In the genomic region with DNA sequence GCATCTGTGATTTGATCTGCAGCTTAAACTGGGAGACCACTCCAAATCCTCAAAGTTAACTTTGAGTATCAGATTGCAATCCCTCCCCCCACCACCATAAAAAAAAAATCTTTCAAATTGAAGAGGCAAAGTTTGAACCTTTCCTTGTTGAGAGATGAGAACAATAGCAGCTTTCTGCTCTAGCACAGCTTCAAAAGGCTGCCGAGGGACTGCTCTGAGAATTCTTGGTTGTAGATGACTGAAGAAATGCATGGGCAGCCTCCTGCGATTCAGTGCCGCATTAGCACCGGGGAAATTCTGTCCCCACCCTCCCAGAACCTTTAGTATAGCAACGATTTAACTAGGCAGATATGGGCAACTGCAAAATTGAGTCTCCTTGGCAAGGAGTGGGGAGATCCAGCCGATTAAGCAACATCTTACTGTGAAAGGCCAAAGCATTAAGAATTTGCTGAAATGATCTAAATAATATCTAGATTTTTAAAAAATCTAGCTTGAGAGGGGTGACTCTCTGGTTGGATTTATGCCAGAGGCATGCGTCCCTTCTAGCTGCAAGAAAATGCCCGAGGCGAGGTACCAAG, we compare ENCODE assay signal across 1 cellular context.
TF ChIP-seq lines count a peak whose summit lies in the region.

No MANE protein-coding gene starts in this region.

TF ChIP-seq in HepG2, 621 proteins besides CTCF, POLR2A, EP300 and RAD21 (continued from another document and continues in another):
- TF ChIP-seq, protein P1, sequence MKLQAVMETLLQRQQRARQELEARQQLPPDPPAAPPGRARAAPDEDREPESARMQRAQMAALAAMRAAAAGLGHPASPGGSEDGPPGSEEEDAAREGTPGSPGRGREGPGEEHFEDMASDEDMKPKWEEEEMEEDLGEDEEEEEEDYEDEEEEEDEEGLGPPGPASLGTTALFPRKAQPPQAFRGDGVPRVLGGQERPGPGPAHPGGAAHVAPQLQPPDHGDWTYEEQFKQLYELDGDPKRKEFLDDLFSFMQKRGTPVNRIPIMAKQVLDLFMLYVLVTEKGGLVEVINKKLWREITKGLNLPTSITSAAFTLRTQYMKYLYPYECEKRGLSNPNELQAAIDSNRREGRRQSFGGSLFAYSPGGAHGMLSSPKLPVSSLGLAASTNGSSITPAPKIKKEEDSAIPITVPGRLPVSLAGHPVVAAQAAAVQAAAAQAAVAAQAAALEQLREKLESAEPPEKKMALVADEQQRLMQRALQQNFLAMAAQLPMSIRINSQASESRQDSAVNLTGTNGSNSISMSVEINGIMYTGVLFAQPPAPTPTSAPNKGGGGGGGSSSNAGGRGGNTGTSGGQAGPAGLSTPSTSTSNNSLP (IDR thresholded peaks at IDR 0.05; ENCODE audit: low read depth, low read length) = peak; percentile 29; the same call in 1 of the 2 replicates
- TF ChIP-seq PAF1 (CRISPR knock-in tag; IDR thresholded peaks at IDR 0.05) = no peak
- no peak for TF ChIP-seq ZNF724P (CRISPR knock-in tag; IDR thresholded peaks at IDR 0.05; ENCODE audit: borderline replicate concordance)
- no peak for TF ChIP-seq YY1 (IDR thresholded peaks at IDR 0.05; ENCODE audit: insufficient read depth, insufficient replicate concordance, low read depth, low read length)
- TF ChIP-seq, protein P2, sequence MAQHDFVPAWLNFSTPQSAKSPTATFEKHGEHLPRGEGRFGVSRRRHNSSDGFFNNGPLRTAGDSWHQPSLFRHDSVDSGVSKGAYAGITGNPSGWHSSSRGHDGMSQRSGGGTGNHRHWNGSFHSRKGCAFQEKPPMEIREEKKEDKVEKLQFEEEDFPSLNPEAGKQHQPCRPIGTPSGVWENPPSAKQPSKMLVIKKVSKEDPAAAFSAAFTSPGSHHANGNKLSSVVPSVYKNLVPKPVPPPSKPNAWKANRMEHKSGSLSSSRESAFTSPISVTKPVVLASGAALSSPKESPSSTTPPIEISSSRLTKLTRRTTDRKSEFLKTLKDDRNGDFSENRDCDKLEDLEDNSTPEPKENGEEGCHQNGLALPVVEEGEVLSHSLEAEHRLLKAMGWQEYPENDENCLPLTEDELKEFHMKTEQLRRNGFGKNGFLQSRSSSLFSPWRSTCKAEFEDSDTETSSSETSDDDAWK (CRISPR knock-in tag; IDR thresholded peaks at IDR 0.05) = no peak
- no peak for TF ChIP-seq ATAD3A (CRISPR knock-in tag; IDR thresholded peaks at IDR 0.05)
- no peak for TF ChIP-seq ZNF709 (CRISPR knock-in tag; IDR thresholded peaks at IDR 0.05)
- TF ChIP-seq, protein P3, sequence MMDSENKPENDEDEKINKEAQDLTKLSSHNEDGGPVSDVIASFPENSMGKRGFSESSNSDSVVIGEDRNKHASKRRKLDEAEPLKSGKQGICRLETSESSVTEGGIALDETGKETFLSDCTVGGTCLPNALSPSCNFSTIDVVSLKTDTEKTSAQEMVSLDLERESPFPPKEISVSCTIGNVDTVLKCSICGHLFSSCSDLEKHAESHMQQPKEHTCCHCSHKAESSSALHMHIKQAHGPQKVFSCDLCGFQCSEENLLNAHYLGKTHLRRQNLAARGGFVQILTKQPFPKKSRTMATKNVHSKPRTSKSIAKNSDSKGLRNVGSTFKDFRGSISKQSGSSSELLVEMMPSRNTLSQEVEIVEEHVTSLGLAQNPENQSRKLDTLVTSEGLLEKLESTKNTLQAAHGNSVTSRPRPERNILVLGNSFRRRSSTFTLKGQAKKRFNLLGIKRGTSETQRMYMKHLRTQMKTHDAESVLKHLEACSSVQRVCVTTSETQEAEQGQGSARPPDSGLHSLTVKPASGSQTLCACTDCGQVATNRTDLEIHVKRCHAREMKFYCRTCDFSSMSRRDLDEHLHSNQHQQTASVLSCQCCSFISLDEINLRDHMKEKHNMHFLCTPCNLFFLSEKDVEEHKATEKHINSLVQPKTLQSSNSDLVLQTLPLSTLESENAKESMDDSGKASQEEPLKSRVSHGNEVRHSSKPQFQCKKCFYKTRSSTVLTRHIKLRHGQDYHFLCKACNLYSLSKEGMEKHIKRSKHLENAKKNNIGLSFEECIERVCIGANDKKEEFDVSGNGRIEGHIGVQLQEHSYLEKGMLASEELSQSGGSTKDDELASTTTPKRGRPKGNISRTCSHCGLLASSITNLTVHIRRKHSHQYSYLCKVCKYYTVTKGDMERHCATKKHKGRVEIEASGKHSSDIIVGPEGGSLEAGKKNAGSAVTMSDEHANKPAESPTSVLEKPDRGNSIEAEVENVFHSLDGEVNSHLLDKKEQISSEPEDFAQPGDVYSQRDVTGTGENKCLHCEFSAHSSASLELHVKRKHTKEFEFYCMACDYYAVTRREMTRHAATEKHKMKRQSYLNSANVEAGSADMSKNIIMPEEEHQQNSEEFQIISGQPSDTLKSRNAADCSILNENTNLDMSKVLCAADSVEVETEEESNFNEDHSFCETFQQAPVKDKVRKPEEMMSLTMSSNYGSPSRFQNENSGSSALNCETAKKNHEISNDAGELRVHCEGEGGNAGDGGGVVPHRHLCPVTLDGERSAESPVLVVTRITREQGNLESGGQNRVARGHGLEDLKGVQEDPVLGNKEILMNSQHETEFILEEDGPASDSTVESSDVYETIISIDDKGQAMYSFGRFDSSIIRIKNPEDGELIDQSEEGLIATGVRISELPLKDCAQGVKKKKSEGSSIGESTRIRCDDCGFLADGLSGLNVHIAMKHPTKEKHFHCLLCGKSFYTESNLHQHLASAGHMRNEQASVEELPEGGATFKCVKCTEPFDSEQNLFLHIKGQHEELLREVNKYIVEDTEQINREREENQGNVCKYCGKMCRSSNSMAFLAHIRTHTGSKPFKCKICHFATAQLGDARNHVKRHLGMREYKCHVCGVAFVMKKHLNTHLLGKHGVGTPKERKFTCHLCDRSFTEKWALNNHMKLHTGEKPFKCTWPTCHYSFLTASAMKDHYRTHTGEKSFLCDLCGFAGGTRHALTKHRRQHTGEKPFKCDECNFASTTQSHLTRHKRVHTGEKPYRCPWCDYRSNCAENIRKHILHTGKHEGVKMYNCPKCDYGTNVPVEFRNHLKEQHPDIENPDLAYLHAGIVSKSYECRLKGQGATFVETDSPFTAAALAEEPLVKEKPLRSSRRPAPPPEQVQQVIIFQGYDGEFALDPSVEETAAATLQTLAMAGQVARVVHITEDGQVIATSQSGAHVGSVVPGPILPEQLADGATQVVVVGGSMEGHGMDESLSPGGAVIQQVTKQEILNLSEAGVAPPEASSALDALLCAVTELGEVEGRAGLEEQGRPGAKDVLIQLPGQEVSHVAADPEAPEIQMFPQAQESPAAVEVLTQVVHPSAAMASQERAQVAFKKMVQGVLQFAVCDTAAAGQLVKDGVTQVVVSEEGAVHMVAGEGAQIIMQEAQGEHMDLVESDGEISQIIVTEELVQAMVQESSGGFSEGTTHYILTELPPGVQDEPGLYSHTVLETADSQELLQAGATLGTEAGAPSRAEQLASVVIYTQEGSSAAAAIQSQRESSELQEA (CRISPR knock-in tag; IDR thresholded peaks at IDR 0.05; ENCODE audit: not compliant biosample characterization) = no peak
- 0 out of 2 replicates have a peak, but pooled peaks have one; percentile 2 for TF ChIP-seq FLYWCH1 (CRISPR knock-in tag; IDR thresholded peaks at IDR 0.05)
- 0 out of 2 replicates have a peak, but pooled peaks have one; percentile 2 for TF ChIP-seq EED (CRISPR knock-in tag; IDR thresholded peaks at IDR 0.05)
- no peak for TF ChIP-seq ZNF570 (CRISPR knock-in tag; IDR thresholded peaks at IDR 0.05; ENCODE audit: borderline replicate concordance)
- TF ChIP-seq CCAR2 (optimal IDR thresholded peaks at IDR 0.05; ENCODE audit: low read depth, low read length) = no peak
- 0 out of 2 replicates have a peak, but pooled peaks have one; percentile 45 for TF ChIP-seq ZNF256 (CRISPR knock-in tag; conservative IDR thresholded peaks at IDR 0.05)
- TF ChIP-seq ZNF775 (CRISPR knock-in tag; IDR thresholded peaks at IDR 0.05; ENCODE audit: borderline replicate concordance) = no peak
- no peak for TF ChIP-seq HNRNPUL1 (IDR thresholded peaks at IDR 0.05; ENCODE audit: low read depth, low read length)
- TF ChIP-seq RXRB (CRISPR knock-in tag; IDR thresholded peaks at IDR 0.05; ENCODE audit: borderline replicate concordance) = no peak
- no peak for TF ChIP-seq ZNF10 (CRISPR knock-in tag; IDR thresholded peaks at IDR 0.05; ENCODE audit: borderline replicate concordance, low read depth)
- TF ChIP-seq TAF1 (CRISPR knock-in tag; IDR thresholded peaks at IDR 0.05) = no peak
- TF ChIP-seq ZZZ3 (CRISPR knock-in tag; IDR thresholded peaks at IDR 0.05; ENCODE audit: borderline replicate concordance) = no peak
- TF ChIP-seq PAX8 (CRISPR knock-in tag; IDR thresholded peaks at IDR 0.05; ENCODE audit: borderline replicate concordance) = no peak
- TF ChIP-seq, protein P4, sequence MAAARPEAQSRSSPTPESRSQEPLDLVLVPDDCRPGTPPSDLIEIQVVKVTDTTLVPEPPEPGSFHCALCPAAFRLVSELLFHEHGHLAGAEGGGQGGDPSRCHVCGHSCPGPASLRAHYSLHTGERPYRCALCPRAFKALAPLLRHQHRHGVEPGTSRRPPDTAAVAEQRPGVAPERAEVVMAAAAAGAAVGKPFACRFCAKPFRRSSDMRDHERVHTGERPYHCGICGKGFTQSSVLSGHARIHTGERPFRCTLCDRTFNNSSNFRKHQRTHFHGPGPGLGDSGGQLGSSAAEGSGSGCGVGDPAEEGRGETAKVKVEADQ (CRISPR knock-in tag; IDR thresholded peaks at IDR 0.05; ENCODE audit: borderline replicate concordance) = no peak
- no peak for TF ChIP-seq ZFY (CRISPR knock-in tag; IDR thresholded peaks at IDR 0.05)
- no peak for TF ChIP-seq ARNTL (CRISPR knock-in tag; IDR thresholded peaks at IDR 0.05)
- no peak for TF ChIP-seq ZKSCAN1 (IDR thresholded peaks at IDR 0.05; ENCODE audit: low read length)
- no peak; the same call in 1 of the 2 replicates for TF ChIP-seq PHF8 (CRISPR knock-in tag; IDR thresholded peaks at IDR 0.05)
- no peak for TF ChIP-seq ZMYM3 (CRISPR knock-in tag; IDR thresholded peaks at IDR 0.05)
- TF ChIP-seq SIX4 (CRISPR knock-in tag; IDR thresholded peaks at IDR 0.05) = peak; percentile 59; the same call in 1 of the 2 replicates
- TF ChIP-seq SMARCE1 (IDR thresholded peaks at IDR 0.05; ENCODE audit: borderline replicate concordance) = no peak
- no peak for TF ChIP-seq TBP (CRISPR knock-in tag; IDR thresholded peaks at IDR 0.05)
- no peak for TF ChIP-seq ARID2 (CRISPR knock-in tag; IDR thresholded peaks at IDR 0.05; ENCODE audit: borderline replicate concordance)
- no peak for TF ChIP-seq ZNF292 (CRISPR knock-in tag; IDR thresholded peaks at IDR 0.05; ENCODE audit: borderline replicate concordance, low read depth)
- TF ChIP-seq, protein P5, sequence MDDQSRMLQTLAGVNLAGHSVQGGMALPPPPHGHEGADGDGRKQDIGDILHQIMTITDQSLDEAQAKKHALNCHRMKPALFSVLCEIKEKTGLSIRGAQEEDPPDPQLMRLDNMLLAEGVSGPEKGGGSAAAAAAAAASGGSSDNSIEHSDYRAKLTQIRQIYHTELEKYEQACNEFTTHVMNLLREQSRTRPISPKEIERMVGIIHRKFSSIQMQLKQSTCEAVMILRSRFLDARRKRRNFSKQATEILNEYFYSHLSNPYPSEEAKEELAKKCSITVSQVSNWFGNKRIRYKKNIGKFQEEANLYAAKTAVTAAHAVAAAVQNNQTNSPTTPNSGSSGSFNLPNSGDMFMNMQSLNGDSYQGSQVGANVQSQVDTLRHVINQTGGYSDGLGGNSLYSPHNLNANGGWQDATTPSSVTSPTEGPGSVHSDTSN (CRISPR knock-in tag; IDR thresholded peaks at IDR 0.05; ENCODE audit: borderline replicate concordance) = no peak
- no peak for TF ChIP-seq EZH2 (conservative IDR thresholded peaks at IDR 0.05; ENCODE audit: low read depth, low read length)
- no peak for TF ChIP-seq FOSL1 (CRISPR knock-in tag; IDR thresholded peaks at IDR 0.05; ENCODE audit: borderline replicate concordance)
- TF ChIP-seq RFXANK (CRISPR knock-in tag; IDR thresholded peaks at IDR 0.05) = no peak
- TF ChIP-seq, protein P6, sequence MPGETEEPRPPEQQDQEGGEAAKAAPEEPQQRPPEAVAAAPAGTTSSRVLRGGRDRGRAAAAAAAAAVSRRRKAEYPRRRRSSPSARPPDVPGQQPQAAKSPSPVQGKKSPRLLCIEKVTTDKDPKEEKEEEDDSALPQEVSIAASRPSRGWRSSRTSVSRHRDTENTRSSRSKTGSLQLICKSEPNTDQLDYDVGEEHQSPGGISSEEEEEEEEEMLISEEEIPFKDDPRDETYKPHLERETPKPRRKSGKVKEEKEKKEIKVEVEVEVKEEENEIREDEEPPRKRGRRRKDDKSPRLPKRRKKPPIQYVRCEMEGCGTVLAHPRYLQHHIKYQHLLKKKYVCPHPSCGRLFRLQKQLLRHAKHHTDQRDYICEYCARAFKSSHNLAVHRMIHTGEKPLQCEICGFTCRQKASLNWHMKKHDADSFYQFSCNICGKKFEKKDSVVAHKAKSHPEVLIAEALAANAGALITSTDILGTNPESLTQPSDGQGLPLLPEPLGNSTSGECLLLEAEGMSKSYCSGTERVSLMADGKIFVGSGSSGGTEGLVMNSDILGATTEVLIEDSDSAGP (CRISPR knock-in tag; IDR thresholded peaks at IDR 0.05; ENCODE audit: borderline replicate concordance) = no peak
- TF ChIP-seq ZNF326 (CRISPR knock-in tag; IDR thresholded peaks at IDR 0.05; ENCODE audit: borderline replicate concordance) = 0 out of 2 replicates have a peak, but pooled peaks have one; percentile 2
- TF ChIP-seq SYNCRIP (IDR thresholded peaks at IDR 0.05; ENCODE audit: insufficient read depth, low read depth, low read length) = no peak
- TF ChIP-seq ZNF761 (CRISPR knock-in tag; conservative IDR thresholded peaks at IDR 0.05) = no peak
- TF ChIP-seq, protein P7, sequence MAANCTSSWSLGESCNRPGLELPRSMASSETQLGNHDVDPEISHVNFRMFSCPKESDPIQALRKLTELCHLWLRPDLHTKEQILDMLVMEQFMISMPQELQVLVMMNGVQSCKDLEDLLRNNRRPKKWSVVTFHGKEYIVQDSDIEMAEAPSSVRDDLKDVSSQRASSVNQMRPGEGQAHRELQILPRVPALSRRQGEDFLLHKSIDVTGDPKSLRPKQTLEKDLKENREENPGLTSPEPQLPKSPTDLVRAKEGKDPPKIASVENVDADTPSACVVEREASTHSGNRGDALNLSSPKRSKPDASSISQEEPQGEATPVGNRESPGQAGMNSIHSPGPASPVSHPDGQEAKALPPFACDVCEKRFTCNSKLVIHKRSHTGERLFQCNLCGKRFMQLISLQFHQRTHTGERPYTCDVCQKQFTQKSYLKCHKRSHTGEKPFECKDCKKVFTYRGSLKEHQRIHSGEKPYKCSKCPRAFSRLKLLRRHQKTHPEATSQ (CRISPR knock-in tag; IDR thresholded peaks at IDR 0.05; ENCODE audit: borderline replicate concordance) = no peak
- TF ChIP-seq DNMT1 (CRISPR knock-in tag; IDR thresholded peaks at IDR 0.05) = no peak
- no peak for TF ChIP-seq RARG (CRISPR knock-in tag; IDR thresholded peaks at IDR 0.05; ENCODE audit: low read depth)
- no peak for TF ChIP-seq ZNF552 (CRISPR knock-in tag; IDR thresholded peaks at IDR 0.05; ENCODE audit: borderline replicate concordance)
- peak; percentile 27 for TF ChIP-seq KMT2A (CRISPR knock-in tag; IDR thresholded peaks at IDR 0.05)
- TF ChIP-seq PITX1 (CRISPR knock-in tag; IDR thresholded peaks at IDR 0.05) = no peak
- no peak for TF ChIP-seq ZNF430 (CRISPR knock-in tag; IDR thresholded peaks at IDR 0.05)
- TF ChIP-seq, protein P8, sequence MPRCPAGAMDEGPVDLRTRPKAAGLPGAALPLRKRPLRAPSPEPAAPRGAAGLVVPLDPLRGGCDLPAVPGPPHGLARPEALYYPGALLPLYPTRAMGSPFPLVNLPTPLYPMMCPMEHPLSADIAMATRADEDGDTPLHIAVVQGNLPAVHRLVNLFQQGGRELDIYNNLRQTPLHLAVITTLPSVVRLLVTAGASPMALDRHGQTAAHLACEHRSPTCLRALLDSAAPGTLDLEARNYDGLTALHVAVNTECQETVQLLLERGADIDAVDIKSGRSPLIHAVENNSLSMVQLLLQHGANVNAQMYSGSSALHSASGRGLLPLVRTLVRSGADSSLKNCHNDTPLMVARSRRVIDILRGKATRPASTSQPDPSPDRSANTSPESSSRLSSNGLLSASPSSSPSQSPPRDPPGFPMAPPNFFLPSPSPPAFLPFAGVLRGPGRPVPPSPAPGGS (CRISPR knock-in tag; IDR thresholded peaks at IDR 0.05) = no peak
- no peak for TF ChIP-seq ZNF619 (CRISPR knock-in tag; IDR thresholded peaks at IDR 0.05)
- no peak for TF ChIP-seq HES4 (CRISPR knock-in tag; IDR thresholded peaks at IDR 0.05; ENCODE audit: borderline replicate concordance)
